Comparison of ENCODE assay signal across 2 cellular contexts in genomic region chr2:55804535-55804934, GRCh38.
TF ChIP-seq lines count a peak whose summit lies in the region.

No MANE protein-coding gene starts in this region.

TF ChIP-seq in SK-N-SH, 30 proteins besides CTCF, POLR2A, EP300 and RAD21:
- TF ChIP-seq YY1 (IDR thresholded peaks at IDR 0.05; ENCODE audit: low read depth) (no peak), REST (IDR thresholded peaks at IDR 0.05; ENCODE audit: low read depth, low read length) (no peak), ELF1 (IDR thresholded peaks at IDR 0.05) (no peak), MXI1 (IDR thresholded peaks at IDR 0.05; ENCODE audit: low read depth, low read length) (no peak), IRF3 (IDR thresholded peaks at IDR 0.05; ENCODE audit: low read depth, low read length) (no peak), GABPA (IDR thresholded peaks at IDR 0.05; ENCODE audit: low read depth) (no peak), USF2 (IDR thresholded peaks at IDR 0.05; ENCODE audit: borderline replicate concordance, low read depth, low read length) (no peak), FOXM1 (IDR thresholded peaks at IDR 0.05; ENCODE audit: low read depth) (no peak), POLR2AphosphoS5 (IDR thresholded peaks at IDR 0.05; ENCODE audit: low read depth, low read length) (no peak)

TF ChIP-seq in H1, 55 proteins besides CTCF, POLR2A, EP300 and RAD21:
- TF ChIP-seq GABPA (IDR thresholded peaks at IDR 0.05; ENCODE audit: borderline replicate concordance, insufficient read depth, low read length) (no peak), CEBPB (IDR thresholded peaks at IDR 0.05; ENCODE audit: low read depth, low read length) (no peak), EGR1 (IDR thresholded peaks at IDR 0.05; ENCODE audit: borderline replicate concordance, low read depth, low read length) (no peak), ASH2L (IDR thresholded peaks at IDR 0.05; ENCODE audit: low read length) (no peak), TAF1 (IDR thresholded peaks at IDR 0.05; ENCODE audit: low read depth, low read length) (no peak), TCF12 (IDR thresholded peaks at IDR 0.05; ENCODE audit: low read depth, low read length) (no peak), SIN3A (conservative IDR thresholded peaks at IDR 0.05 in 1 of 2, IDR thresholded peaks at IDR 0.05 in 1 of 2; ENCODE audit: low read depth in 1 of 2, low read length in 2 of 2) (no peak), RFX5 (IDR thresholded peaks at IDR 0.05; ENCODE audit: borderline replicate concordance, low read depth, low read length) (no peak), CBX5 (IDR thresholded peaks at IDR 0.05; ENCODE audit: low read depth, low read length) (no peak), HDAC6 (IDR thresholded peaks at IDR 0.05; ENCODE audit: low read depth, low read length) (no peak), POLR2AphosphoS5 (IDR thresholded peaks at IDR 0.05; ENCODE audit: low read depth, low read length) (no peak)
